8 cellular contexts compared by ENCODE assay signal in genomic region chr3:150546226-150547044, GRCh38. TPM values are rescaled to one million over a fixed set of nuclear protein-coding genes. Genes with fewer than 3 reads are reported as not detected.
DNase-seq lines count a peak whose midpoint lies in the region; ATAC-seq, FAIRE-seq and TF ChIP-seq lines count a peak whose summit lies in the region.

EIF2A (plus strand) TSS chr3:150546787; CDS start chr3:150546803, 16 bp downstream.
SERP1 (minus strand) TSS chr3:150546496; CDS start chr3:150546135, 361 bp downstream.

- no peaks in the 10 kb centered on the region for H3K27me3 Mint-ChIP-seq in chondrocyte (ENCODE audit: low read depth)

- no peaks in the 10 kb centered on the region for H3K9me3 ChIP-seq in keratinocyte (ENCODE audit: control insufficient read depth, low read depth, low read length)

- peak; percentile 99 for DNase-seq in AML-193 (lab: John Stamatoyannopoulos, UW)
- DNase-seq in NCI-H510A treated with DMSO at 0.1 percent for 48 hours (lab: John Stamatoyannopoulos, UW) = peak; percentile 96
- peak; percentile 96 to 99 for DNase-seq in activated CD4-positive, alpha-beta T cell treated with anti-CD3 and anti-CD28 coated beads for 24 hours (ENCODE audit: low read depth in 2 of 2)
- DNase-seq in chondrocyte (ENCODE audit: low spot score) = peak; percentile 99
- DNase-seq in keratinocyte (ENCODE audit: low read depth, low spot score) = peak; percentile 87
- DNase-seq in stimulated activated CD4-positive, alpha-beta T cell treated with anti-CD3 and anti-CD28 coated beads, Interleukin-15, amount 100 ng/mL, for 1 hour (ENCODE audit: low read depth in 1 of 2, low spot score in 1 of 2) = peak; percentile 97 to 98

- peak within 1 kb of the TSS; percentile 88 for H3K4me3 Mint-ChIP-seq in chondrocyte (ENCODE audit: unreplicated experiment)

- H3K4me1 ChIP-seq in keratinocyte (ENCODE audit: control insufficient read depth, extremely low read depth, insufficient read depth, low read length) = peaks cover 23% of the 10 kb centered on the region

- H3K9me1 ChIP-seq in keratinocyte (ENCODE audit: control insufficient read depth, extremely low read depth, insufficient read depth, low read length) = no peaks in the 10 kb centered on the region

- H4K20me1 ChIP-seq in keratinocyte (ENCODE audit: control insufficient read depth, extremely low read depth, insufficient read depth, low read length) = peaks cover 2% of the 10 kb centered on the region

- H3K4me2 ChIP-seq in keratinocyte (ENCODE audit: control insufficient read depth, extremely low read depth, insufficient read depth, low read depth, low read length) = peak within 1 kb of the TSS; percentile 95

- peak within 1 kb of the TSS; percentile 98 for H3K9ac ChIP-seq in keratinocyte (ENCODE audit: control insufficient read depth, extremely low read depth, insufficient read depth, low read length)

- H3K27ac Mint-ChIP-seq in chondrocyte (ENCODE audit: unreplicated experiment) = peak within 1 kb of the TSS; percentile 98

- H3K4me1 Mint-ChIP-seq in chondrocyte (ENCODE audit: low read depth) = peaks cover 43% of the 10 kb centered on the region

- TF ChIP-seq CTCF in chondrocyte (IDR thresholded peaks at IDR 0.05) (no peak), keratinocyte (optimal IDR thresholded peaks at IDR 0.05 in 1 of 3, IDR thresholded peaks at IDR 0.05 in 1 of 3, conservative IDR thresholded peaks at IDR 0.05 in 1 of 3; ENCODE audit: extremely low read depth in 1 of 3, insufficient read depth in 2 of 3, low read length in 3 of 3) (no peak)

- H3K36me3 Mint-ChIP-seq in chondrocyte (ENCODE audit: low read depth) = peaks cover 6% of the 10 kb centered on the region

- peak within 1 kb of the TSS; percentile 94 to 99 (median 98) for H3K4me3 ChIP-seq in keratinocyte (ENCODE audit: control insufficient read depth in 2 of 3, extremely low read depth in 1 of 3, insufficient read depth in 2 of 3, low read depth in 1 of 3, low read length in 3 of 3)

- H2AFZ ChIP-seq in keratinocyte (ENCODE audit: control insufficient read depth, low read length) = peak within 1 kb of the TSS; percentile 94

- dilution Hi-C loops in keratinocyte (cut with MboI; ENCODE audit: extremely low pct_ligation_motif_present, low sequenced_read_pairs) = no loop called here

- H3K9me3 Mint-ChIP-seq in chondrocyte (ENCODE audit: low read depth) = no peaks in the 10 kb centered on the region

- H3K27me3 ChIP-seq in keratinocyte (ENCODE audit: control insufficient read depth, extremely low read depth, insufficient read depth, low read length) = no peaks in the 10 kb centered on the region

- peak; percentile 81 for FAIRE-seq in keratinocyte (lab: Jason Lieb, UNC)

- H3K79me2 ChIP-seq in keratinocyte (ENCODE audit: control insufficient read depth, insufficient read depth, low read length) = peaks cover 79% of the 10 kb centered on the region

- peaks cover 8 to 9% of the 10 kb centered on the region in 2 experiments for H3K36me3 ChIP-seq in keratinocyte (ENCODE audit: control insufficient read depth in 2 of 2, extremely low read depth in 1 of 2, insufficient read depth in 2 of 2, low read length in 2 of 2)

- ATAC-seq in HG03439 (IDR thresholded peaks at IDR 0.05; ENCODE audit: unreplicated experiment) = peak; percentile 94

- peak within 1 kb of the TSS; percentile 99 for H3K27ac ChIP-seq in keratinocyte (ENCODE audit: control insufficient read depth, insufficient read depth, low read length)

- TF ChIP-seq POLR2A in GM19193 (IDR thresholded peaks at IDR 0.05; ENCODE audit: extremely low read depth, insufficient read depth, insufficient read length) = peak; percentile 93

RNA-seq across cellular contexts. Expression of gene EIF2A, which starts in this region (rescaled TPM):
- total RNA-seq in chondrocyte = 48.4 to 73.0 TPM (median 52.4 TPM) in 3 replicates
- 51.3 to 147 TPM (median 104 TPM) in 3 replicates for polyA plus RNA-seq in keratinocyte
- polyA plus RNA-seq in keratinocyte (2011; ENCODE audit: low read depth) = 324 TPM
- polyA plus RNA-seq in keratinocyte (2011; cell fraction: cytosol; rRNA removed) = 78.8 and 149 TPM in 2 replicates
- polyA plus RNA-seq in keratinocyte (2011; cell fraction: nucleus; rRNA removed) = 66.7 and 83.8 TPM in 2 replicates
- 50.7 and 55.3 TPM in 2 replicates for polyA plus RNA-seq in keratinocyte (2012; ENCODE audit: low replicate concordance)
- polyA minus RNA-seq in keratinocyte = 12.9 to 95.7 TPM (median 71.7 TPM) in 3 replicates
- polyA minus RNA-seq in keratinocyte (2011; cell fraction: cytosol; rRNA and poly(A)+ RNA removed) = 24.6 TPM
- polyA minus RNA-seq in keratinocyte (2011; cell fraction: nucleus; rRNA and poly(A)+ RNA removed) = 25.0 and 35.0 TPM in 2 replicates

RNA-seq across cellular contexts. Expression of gene SERP1, which starts in this region (rescaled TPM):
- 90.8 to 103 TPM (median 91.4 TPM) in 3 replicates for total RNA-seq in chondrocyte
- 56.2 to 84.2 TPM (median 61.8 TPM) in 3 replicates for polyA plus RNA-seq in keratinocyte
- polyA plus RNA-seq in keratinocyte (2011; ENCODE audit: low read depth) = 69.5 TPM
- polyA plus RNA-seq in keratinocyte (2011; cell fraction: cytosol; rRNA removed) = 55.0 and 91.6 TPM in 2 replicates
- polyA plus RNA-seq in keratinocyte (2011; cell fraction: nucleus; rRNA removed) = 44.8 and 58.8 TPM in 2 replicates
- polyA plus RNA-seq in keratinocyte (2012; ENCODE audit: low replicate concordance) = 84.6 and 89.6 TPM in 2 replicates
- 13.7 to 47.3 TPM (median 26.0 TPM) in 3 replicates for polyA minus RNA-seq in keratinocyte
- 211 TPM for polyA minus RNA-seq in keratinocyte (2011; cell fraction: cytosol; rRNA and poly(A)+ RNA removed)
- polyA minus RNA-seq in keratinocyte (2011; cell fraction: nucleus; rRNA and poly(A)+ RNA removed) = 46.6 and 49.6 TPM in 2 replicates

Comparison
In these comparisons a context has a peak if more than half of its experiments do, and no peak if none do; other contexts are left out.
1. Peak in every context shown above with its lines: DNase-seq, ATAC-seq, H3K4me3 ChIP-seq and H3K27ac ChIP-seq.